Comparison of ENCODE assay signal across 17 cellular contexts in the genomic region with DNA sequence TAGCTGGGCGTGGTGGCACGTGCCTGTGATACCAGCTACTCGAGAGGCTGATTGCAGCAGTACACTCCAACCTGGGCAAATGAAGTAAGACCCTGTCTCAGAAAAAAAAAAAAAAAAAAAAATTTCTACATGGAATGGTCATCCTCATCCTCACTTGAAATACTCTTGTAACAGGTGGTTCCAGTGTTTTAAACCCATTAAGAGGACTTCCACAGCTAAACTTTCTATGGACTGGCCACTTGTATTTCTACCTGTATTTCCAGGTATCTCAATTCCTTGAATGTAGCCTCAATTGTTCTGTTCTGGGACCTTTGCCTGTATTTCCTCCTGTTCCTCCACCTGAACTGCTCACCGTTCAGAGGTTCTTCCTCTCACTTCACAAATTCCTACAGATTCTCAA. TPM values are rescaled to one million over a fixed set of nuclear protein-coding genes. Genes with fewer than 3 reads are reported as not detected.
DNase-seq lines count a peak whose midpoint lies in the region; ATAC-seq, FAIRE-seq and TF ChIP-seq lines count a peak whose summit lies in the region.
"Had no signal": no experiment of that assay in that cellular context is flagged by ENCODE, and none has a peak within 500 bp of the region (broad histone marks: within the 10 kb centered on the region; RNA-seq: fewer than 3 reads in every experiment).

No MANE protein-coding gene starts in this region.

- no peak overlapping the region for H3K23ac ChIP-seq in H9 (ENCODE audit: insufficient read length, low read depth, low read length)

- H4K91ac ChIP-seq in H9 (ENCODE audit: insufficient read length, low read depth, low read length) = no peak overlapping the region

- POLR2A ChIA-PET in OCI-LY7 (lab: Charles Lee) = interaction anchor here (0.6 to 1.0 kb wide), 4 partner anchors 8 to 223 kb away, joined by 3 read pairs; no protein-coding TSS in a partner anchor

- no peak overlapping the region for H3T11ph ChIP-seq in H9 (ENCODE audit: low read length)

- H3K4me2 ChIP-seq in H9 (ENCODE audit: insufficient read depth, insufficient read length, low read length) (no peak overlapping the region), OCI-LY7 (ENCODE audit: low read length) (no peak overlapping the region)
- H3K4me2 ChIP-seq: A549 had no signal

- no peak overlapping the region for H3K4me3 ChIP-seq in OCI-LY7 (ENCODE audit: low read depth, low read length, poor library complexity, severe bottlenecking)
- H3K4me3 ChIP-seq: A549 had no signal

- peaks cover 25% of the 10 kb centered on the region for H3K36me3 Mint-ChIP-seq in activated naive CD8-positive, alpha-beta T cell treated with anti-CD3 and anti-CD28 coated beads, Interleukin-2, amount 50 U/mL, for 24 hours (ENCODE audit: low read depth)
- H3K36me3 Mint-ChIP-seq in activated naive CD8-positive, alpha-beta T cell treated with anti-CD3 and anti-CD28 coated beads for 36 hours = peaks cover 19% of the 10 kb centered on the region
- peaks cover 6 to 41% (median 31%) of the 10 kb centered on the region in 3 experiments; a peak in 6 of 7 replicates for H3K36me3 Mint-ChIP-seq in H9 (ENCODE audit: insufficient read depth in 1 of 3, low read depth in 3 of 3)
- H3K36me3 Mint-ChIP-seq in activated T-helper 17 cell treated with anti-CD3 and anti-CD28 coated beads, Interleukin-2, amount 50 U/mL, for 72 hours (ENCODE audit: low read depth) = peaks cover 52% of the 10 kb centered on the region
- H3K36me3 Mint-ChIP-seq in mesothelial cell of epicardium = peaks cover 7% of the 10 kb centered on the region

- no peak overlapping the region for H3K4ac ChIP-seq in H9 (ENCODE audit: low read depth, low read length)

- H2BK15ac ChIP-seq in H9 (ENCODE audit: low read depth, low read length) = no peak overlapping the region

- TF ChIP-seq CTCF in H9 (conservative IDR thresholded peaks at IDR 0.05) = no peak
- no peak for TF ChIP-seq CTCF in mesothelial cell of epicardium (IDR thresholded peaks at IDR 0.05; ENCODE audit: unreplicated experiment)
- TF ChIP-seq CTCF in OCI-LY7 (conservative IDR thresholded peaks at IDR 0.05; ENCODE audit: low read length) = no peak

- ATAC-seq in activated naive CD8-positive, alpha-beta T cell treated with anti-CD3 and anti-CD28 coated beads, Interleukin-2, amount 50 U/mL, for 24 hours = no peak
- no peak for ATAC-seq in activated T-helper 17 cell treated with anti-CD3 and anti-CD28 coated beads, Interleukin-2, amount 50 U/mL, for 72 hours (replicated peaks)
- ATAC-seq: A549 had no signal

- H2BK12ac ChIP-seq in H9 (ENCODE audit: insufficient read length, low read depth, low read length) = no peak overlapping the region

- H3K4me1 Mint-ChIP-seq in activated naive CD8-positive, alpha-beta T cell treated with anti-CD3 and anti-CD28 coated beads, Interleukin-2, amount 50 U/mL, for 24 hours = no peaks in the 10 kb centered on the region
- H3K4me1 Mint-ChIP-seq in activated naive CD8-positive, alpha-beta T cell treated with anti-CD3 and anti-CD28 coated beads for 36 hours = peaks cover 9% of the 10 kb centered on the region
- H3K4me1 Mint-ChIP-seq in H9 (peaks cover 21 to 32% of the 10 kb centered on the region in 2 experiments), mesothelial cell of epicardium (no peaks in the 10 kb centered on the region)
- H3K4me1 Mint-ChIP-seq in activated T-helper 17 cell treated with anti-CD3 and anti-CD28 coated beads, Interleukin-2, amount 50 U/mL, for 72 hours = no peaks in the 10 kb centered on the region
- H3K4me1 Mint-ChIP-seq: CD4-positive, alpha-beta memory T cell had no signal

- H2BK120ac ChIP-seq in H9 (ENCODE audit: low read depth, low read length, poor library complexity, severe bottlenecking) = no peak overlapping the region

- peak overlapping the region; percentile 15 for H3K27ac Mint-ChIP-seq in activated naive CD8-positive, alpha-beta T cell treated with anti-CD3 and anti-CD28 coated beads, Interleukin-2, amount 50 U/mL, for 24 hours
- H3K27ac Mint-ChIP-seq in activated naive CD8-positive, alpha-beta T cell treated with anti-CD3 and anti-CD28 coated beads for 36 hours = no peak overlapping the region
- H3K27ac Mint-ChIP-seq in H9 (peak overlapping the region in 1 of 3 experiments; percentile 75; a peak in 2 of 7 replicates), mesothelial cell of epicardium (peak overlapping the region; percentile 13)
- H3K27ac Mint-ChIP-seq in activated T-helper 17 cell treated with anti-CD3 and anti-CD28 coated beads, Interleukin-2, amount 50 U/mL, for 72 hours = peak overlapping the region; percentile 17

- H3K27me3 ChIP-seq in H9 (ENCODE audit: insufficient read depth, low read length) = no peaks in the 10 kb centered on the region
- H3K27me3 ChIP-seq: BE2C had no signal

- no peak overlapping the region for H3K14ac ChIP-seq in H9 (ENCODE audit: insufficient read depth, low read length)

- H3K9me3 Mint-ChIP-seq in activated naive CD8-positive, alpha-beta T cell treated with anti-CD3 and anti-CD28 coated beads, Interleukin-2, amount 50 U/mL, for 24 hours = no peaks in the 10 kb centered on the region
- H3K9me3 Mint-ChIP-seq in activated naive CD8-positive, alpha-beta T cell treated with anti-CD3 and anti-CD28 coated beads for 36 hours = no peaks in the 10 kb centered on the region
- no peaks in the 10 kb centered on the region for H3K9me3 Mint-ChIP-seq in H9
- H3K9me3 Mint-ChIP-seq in activated T-helper 17 cell treated with anti-CD3 and anti-CD28 coated beads, Interleukin-2, amount 50 U/mL, for 72 hours = no peaks in the 10 kb centered on the region
- no peaks in the 10 kb centered on the region for H3K9me3 Mint-ChIP-seq in mesothelial cell of epicardium
- H3K9me3 Mint-ChIP-seq: CD4-positive, alpha-beta memory T cell had no signal

- no peak overlapping the region for H4K8ac ChIP-seq in H9 (replicated peaks; ENCODE audit: insufficient read length, low read depth, low read length)

- peaks cover 3% of the 10 kb centered on the region for H3K4me1 ChIP-seq in H9 (ENCODE audit: insufficient read depth, low read length)
- no peaks in the 10 kb centered on the region for H3K4me1 ChIP-seq in OCI-LY7 (ENCODE audit: insufficient read depth, low read length, poor library complexity, severe bottlenecking)
- H3K4me1 ChIP-seq: BE2C had no signal

- H3K18ac ChIP-seq in H9 (ENCODE audit: insufficient read length, low read depth, low read length) = no peak overlapping the region

- H2BK5ac ChIP-seq in H9 (ENCODE audit: insufficient read length, low read length) = no peak overlapping the region

- no peak overlapping the region for H3K4me3 Mint-ChIP-seq in activated naive CD8-positive, alpha-beta T cell treated with anti-CD3 and anti-CD28 coated beads, Interleukin-2, amount 50 U/mL, for 24 hours
- H3K4me3 Mint-ChIP-seq in activated naive CD8-positive, alpha-beta T cell treated with anti-CD3 and anti-CD28 coated beads for 36 hours = no peak overlapping the region
- H3K4me3 Mint-ChIP-seq in H9 (no peak overlapping the region), mesothelial cell of epicardium (no peak overlapping the region)
- no peak overlapping the region for H3K4me3 Mint-ChIP-seq in activated T-helper 17 cell treated with anti-CD3 and anti-CD28 coated beads, Interleukin-2, amount 50 U/mL, for 72 hours
- H3K4me3 Mint-ChIP-seq: CD4-positive, alpha-beta memory T cell had no signal

- no peak for FAIRE-seq in GM12892 (lab: Jason Lieb, UNC)
- FAIRE-seq: A549, D721Med, H54 had no signal

- H4K5ac ChIP-seq in H9 (ENCODE audit: insufficient read length, low read depth, low read length) = no peak overlapping the region

- H3K79me2 ChIP-seq in H9 (ENCODE audit: insufficient read depth, low read length) = no peaks in the 10 kb centered on the region
- H3K79me2 ChIP-seq in OCI-LY7 (ENCODE audit: insufficient read depth, low read depth, low read length) = no peaks in the 10 kb centered on the region

- H3K27me3 Mint-ChIP-seq in activated naive CD8-positive, alpha-beta T cell treated with anti-CD3 and anti-CD28 coated beads, Interleukin-2, amount 50 U/mL, for 24 hours = no peaks in the 10 kb centered on the region
- no peaks in the 10 kb centered on the region for H3K27me3 Mint-ChIP-seq in activated naive CD8-positive, alpha-beta T cell treated with anti-CD3 and anti-CD28 coated beads for 36 hours
- no peaks in the 10 kb centered on the region for H3K27me3 Mint-ChIP-seq in H9 (ENCODE audit: low read depth)
- no peaks in the 10 kb centered on the region for H3K27me3 Mint-ChIP-seq in activated T-helper 17 cell treated with anti-CD3 and anti-CD28 coated beads, Interleukin-2, amount 50 U/mL, for 72 hours
- no peaks in the 10 kb centered on the region for H3K27me3 Mint-ChIP-seq in mesothelial cell of epicardium (ENCODE audit: low read depth)
- H3K27me3 Mint-ChIP-seq: CD4-positive, alpha-beta memory T cell had no signal

- no CpG with 5 or more reads among the region's 4 CpGs for WGBS in H9 (ENCODE audit: extremely low coverage, insufficient read length, low lambda C conversion rate)

- H2AFZ ChIP-seq in H9 (ENCODE audit: low read length) = no peak overlapping the region
- H2AFZ ChIP-seq in OCI-LY7 (ENCODE audit: low read length) = no peak overlapping the region

- H3K56ac ChIP-seq in H9 (ENCODE audit: insufficient read length, low read depth, low read length) = no peak overlapping the region

- no peak for DNase-seq in activated naive CD8-positive, alpha-beta T cell treated with anti-CD3 and anti-CD28 coated beads, Interleukin-2, amount 50 U/mL, for 24 hours
- DNase-seq in activated naive CD8-positive, alpha-beta T cell treated with anti-CD3 and anti-CD28 coated beads for 36 hours = no peak
- DNase-seq in H9 = no peak
- no peak for DNase-seq in mesothelial cell of epicardium (ENCODE audit: low spot score in 2 of 2, unreplicated experiment in 2 of 2)
- no peak for DNase-seq in OCI-LY7 (ENCODE audit: low spot score)
- no peak for DNase-seq in GM12892 (ENCODE audit: insufficient read length)
- DNase-seq: BE2C; CD4-positive, alpha-beta memory T cell; DMS53; GF-D8; IMR-90; KG1 had no signal

- no peak for TF ChIP-seq POLR2A in GM12892 (IDR thresholded peaks at IDR 0.05; ENCODE audit: low read depth, low read length)

- no peak overlapping the region for H2BK20ac ChIP-seq in H9 (ENCODE audit: low read depth, low read length, poor library complexity, severe bottlenecking)

- no TSS peak for BruUV-seq in OCI-LY7 (replicated peaks; lab: Mats Ljungman, UMichigan)

- peaks cover 59% of the 10 kb centered on the region for H3K36me3 ChIP-seq in OCI-LY7 (ENCODE audit: insufficient read depth, low read length)

- intact Hi-C loops in OCI-LY7 (cut with micrococcal nuclease; ENCODE audit: unreplicated experiment) = no loop called here

- H3K9me3 ChIP-seq in H9 (ENCODE audit: control insufficient read depth, low read depth, low read length) = no peaks in the 10 kb centered on the region
- no peaks in the 10 kb centered on the region for H3K9me3 ChIP-seq in OCI-LY7 (ENCODE audit: low read length)
- H3K9me3 ChIP-seq: A549, BE2C had no signal

- H2AK5ac ChIP-seq in H9 (ENCODE audit: insufficient read length, low read length) = no peak overlapping the region

- no peaks in the 10 kb centered on the region for H3K9me2 ChIP-seq in OCI-LY7 (ENCODE audit: insufficient read depth, low read length)

- H4K20me1 ChIP-seq in H9 (ENCODE audit: control insufficient read depth, insufficient read depth, insufficient read length) (no peaks in the 10 kb centered on the region), OCI-LY7 (ENCODE audit: insufficient read depth, low read length) (peaks cover 10% of the 10 kb centered on the region; the same call in 1 of the 2 replicates)

- CTCF ChIA-PET in OCI-LY7 (lab: Charles Lee; ENCODE audit: unreplicated experiment) = no interaction called here

- H3K79me1 ChIP-seq in H9 (ENCODE audit: insufficient read depth, low read depth, low read length, poor library complexity, severe bottlenecking) = no peaks in the 10 kb centered on the region

- H3K9ac ChIP-seq in H9 (ENCODE audit: extremely low read depth, insufficient read length, low read length) = no peak overlapping the region

- H3K27ac ChIP-seq in H9 (ENCODE audit: insufficient read length, low read depth, low read length) = peak overlapping the region; percentile 36
- H3K27ac ChIP-seq in OCI-LY7 (ENCODE audit: low read depth, low read length, poor library complexity, severe bottlenecking) = no peak overlapping the region
- H3K27ac ChIP-seq: A549, C4-2B had no signal

- H3K23me2 ChIP-seq in H9 (ENCODE audit: insufficient read length, low read depth, low read length, poor library complexity, severe bottlenecking) = no peaks in the 10 kb centered on the region

RNA-seq across cellular contexts. Expression of a gene that starts 11.8 kb away (rescaled TPM):
- total RNA-seq in activated naive CD8-positive, alpha-beta T cell treated with anti-CD3 and anti-CD28 coated beads for 36 hours = 10 to 100 TPM; 41.5 to 41.9 TPM
- 106 TPM in 2 replicates for total RNA-seq in H9 (2021)
- total RNA-seq in activated T-helper 17 cell treated with anti-CD3 and anti-CD28 coated beads, Interleukin-2, amount 50 U/mL, for 72 hours = 10 to 100 TPM; 23.3 to 51.9 TPM
- 23.4 to 24.4 TPM (median 23.6 TPM) in 3 replicates for total RNA-seq in mesothelial cell of epicardium
- total RNA-seq in OCI-LY7 (2014; rRNA removed; shearing (Covaris generic)) = 0.44 and 0.54 TPM in 2 replicates
- total RNA-seq in OCI-LY7 (2022) = 2.1 and 2.3 TPM in 2 replicates
- 0.51 TPM for polyA plus RNA-seq in GM12892 (2012; ENCODE audit: missing spikeins)

RNA-seq across cellular contexts. Expression of a gene that starts 41.1 kb away (rescaled TPM):
- 1,000 to 10,000 TPM; 1,148 to 1,176 TPM for total RNA-seq in activated naive CD8-positive, alpha-beta T cell treated with anti-CD3 and anti-CD28 coated beads for 36 hours
- total RNA-seq in H9 (2021) (988 and 1,012 TPM in 2 replicates), mesothelial cell of epicardium (867 to 887 TPM (median 880 TPM) in 3 replicates), OCI-LY7 (2022) (904 and 1,048 TPM in 2 replicates)
- total RNA-seq in activated T-helper 17 cell treated with anti-CD3 and anti-CD28 coated beads, Interleukin-2, amount 50 U/mL, for 72 hours = 100 to 1,000 TPM; 715 to 937 TPM
- 348 and 487 TPM in 2 replicates for total RNA-seq in OCI-LY7 (2014; rRNA removed; shearing (Covaris generic))
- polyA plus RNA-seq in GM12892 (2012; ENCODE audit: missing spikeins) = 1,144 TPM
